In genomic region chr10:104267721-104268690, GRCh38 we compare ENCODE assay signal across 8 cellular contexts.
DNase-seq lines count a peak whose midpoint lies in the region; ATAC-seq and TF ChIP-seq lines count a peak whose summit lies in the region.

No MANE protein-coding gene starts in this region.

- peaks cover 29 to 55% of the 10 kb centered on the region in 2 experiments for H3K36me3 ChIP-seq in HEK293 (ENCODE audit: control insufficient read depth in 2 of 2, insufficient read depth in 1 of 2, low read length in 2 of 2)
- no peaks in the 10 kb centered on the region for H3K36me3 ChIP-seq in iPS-15b (ENCODE audit: control insufficient read depth, insufficient read depth, low read length)

- H3K9ac ChIP-seq in iPS-15b (ENCODE audit: low read depth, low read length) = peak overlapping the region; percentile 71

- TF ChIP-seq CTCF in HEK293 (tag by site-specific recombination; IDR thresholded peaks at IDR 0.05) (no peak), GM10266 (IDR thresholded peaks at IDR 0.05; ENCODE audit: control insufficient read depth, insufficient read depth, low read depth, missing control alignments) (no peak)

- H3K27me3 ChIP-seq in iPS-15b (ENCODE audit: control insufficient read depth, insufficient read depth, low read length) = no peaks in the 10 kb centered on the region

- H3K9me3 ChIP-seq in HEK293 (ENCODE audit: control insufficient read depth, insufficient read depth, low read depth, low read length) = no peaks in the 10 kb centered on the region
- H3K9me3 ChIP-seq in iPS-15b (ENCODE audit: control insufficient read depth, insufficient read depth, low read length) = no peaks in the 10 kb centered on the region

- peak overlapping the region; percentile 13; the same call in 1 of the 2 replicates for H3K27ac ChIP-seq in HEK293 (ENCODE audit: extremely low read depth, low read depth, low read length)

- H3K4me1 ChIP-seq in HEK293 (ENCODE audit: control insufficient read depth, insufficient read depth, low read length) (0 out of 2 replicates have a peak, but pooled peaks cover 2% of the 10 kb centered on the region), iPS-15b (ENCODE audit: control insufficient read depth, insufficient read depth, low read length) (peaks cover 3% of the 10 kb centered on the region)

- CTCF ChIA-PET in HEK293 (lab: Yijun Ruan, JAX) = interaction anchor here (0.7 to 1.0 kb wide), 3 partner anchors 10 to 322 kb away, joined by 3 to 5 read pairs (median 4); no protein-coding TSS in a partner anchor

- POLR2A ChIA-PET in HEK293 (lab: Yijun Ruan, JAX) = interaction anchor here (1.0 to 4.0 kb wide), 6 partner anchors 9 to 85 kb away, joined by 3 to 44 read pairs (median 5); partner anchors contain the start of genes CFAP58, GSTO1 and ITPRIP

- DNase-seq in ACHN (peak; percentile 35), DMS79 treated with DMSO at 0.1 percent for 48 hours (lab: John Stamatoyannopoulos, UW) (no peak), GM10266 (ENCODE audit: extremely low spot score) (no peak)
- peak; percentile 66 for DNase-seq in activated naive CD4-positive, alpha-beta T cell treated with Interleukin-2 at 50 U/mL for 16 hours
- peak; percentile 41 to 56 for DNase-seq in stimulated activated CD4-positive, alpha-beta T cell treated with anti-CD3 and anti-CD28 coated beads, Interleukin-2, amount 100 ng/mL, for 24 hours

- peak overlapping the region; percentile 94 for H3K4me3 ChIP-seq in HEK293 (ENCODE audit: low read depth, low read length)
- peak overlapping the region; percentile 88 for H3K4me3 ChIP-seq in iPS-15b (ENCODE audit: low read depth, low read length)

- in situ Hi-C loops in ACHN (cut with HindIII; ENCODE audit: low pct_ligation_motif_present, low pct_unique_long_range_greater_than_20kb, low sequenced_read_pairs) = no loop called here

- no peak for ATAC-seq in HG03571 (IDR thresholded peaks at IDR 0.05; ENCODE audit: unreplicated experiment)

TF ChIP-seq in HEK293, 187 proteins besides CTCF, POLR2A, EP300 and RAD21:
- TF ChIP-seq ZNF610 (tag by site-specific recombination; IDR thresholded peaks at IDR 0.05; ENCODE audit: borderline replicate concordance) (no peak), ZNF548 (tag by site-specific recombination; IDR thresholded peaks at IDR 0.05) (no peak), PRDM1 (tag by site-specific recombination; IDR thresholded peaks at IDR 0.05) (no peak), ZNF184 (tag by site-specific recombination; IDR thresholded peaks at IDR 0.05) (peak; percentile 44; the same call in 1 of the 2 replicates), ZNF175 (tag by site-specific recombination; IDR thresholded peaks at IDR 0.05) (no peak), ZNF544 (tag by site-specific recombination; IDR thresholded peaks at IDR 0.05) (no peak), ZNF121 (tag by site-specific recombination; IDR thresholded peaks at IDR 0.05) (no peak), ZNF558 (tag by site-specific recombination; IDR thresholded peaks at IDR 0.05) (no peak), ZNF660 (tag by site-specific recombination; IDR thresholded peaks at IDR 0.05) (no peak), ZNF791 (tag by site-specific recombination; IDR thresholded peaks at IDR 0.05) (no peak), ZNF366 (tag by site-specific recombination; conservative IDR thresholded peaks at IDR 0.05) (peak; percentile 33), ZFP37 (tag by site-specific recombination; IDR thresholded peaks at IDR 0.05) (no peak), ZNF48 (tag by site-specific recombination; IDR thresholded peaks at IDR 0.05) (no peak)
- TF ChIP-seq, protein P1, sequence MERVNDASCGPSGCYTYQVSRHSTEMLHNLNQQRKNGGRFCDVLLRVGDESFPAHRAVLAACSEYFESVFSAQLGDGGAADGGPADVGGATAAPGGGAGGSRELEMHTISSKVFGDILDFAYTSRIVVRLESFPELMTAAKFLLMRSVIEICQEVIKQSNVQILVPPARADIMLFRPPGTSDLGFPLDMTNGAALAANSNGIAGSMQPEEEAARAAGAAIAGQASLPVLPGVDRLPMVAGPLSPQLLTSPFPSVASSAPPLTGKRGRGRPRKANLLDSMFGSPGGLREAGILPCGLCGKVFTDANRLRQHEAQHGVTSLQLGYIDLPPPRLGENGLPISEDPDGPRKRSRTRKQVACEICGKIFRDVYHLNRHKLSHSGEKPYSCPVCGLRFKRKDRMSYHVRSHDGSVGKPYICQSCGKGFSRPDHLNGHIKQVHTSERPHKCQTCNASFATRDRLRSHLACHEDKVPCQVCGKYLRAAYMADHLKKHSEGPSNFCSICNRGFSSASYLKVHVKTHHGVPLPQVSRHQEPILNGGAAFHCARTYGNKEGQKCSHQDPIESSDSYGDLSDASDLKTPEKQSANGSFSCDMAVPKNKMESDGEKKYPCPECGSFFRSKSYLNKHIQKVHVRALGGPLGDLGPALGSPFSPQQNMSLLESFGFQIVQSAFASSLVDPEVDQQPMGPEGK (tag by site-specific recombination; IDR thresholded peaks at IDR 0.05) = no peak

Comparison
In these comparisons a context has a peak if more than half of its experiments do, and no peak if none do; other contexts are left out.
1. DNase-seq: peak in ACHN (single experiment), activated naive CD4-positive, alpha-beta T cell treated with Interleukin-2 at 50 U/mL for 16 hours (single experiment) and stimulated activated CD4-positive, alpha-beta T cell treated with anti-CD3 and anti-CD28 coated beads, Interleukin-2, amount 100 ng/mL, for 24 hours (2 of 2); none in DMS79 treated with DMSO at 0.1 percent for 48 hours (single experiment) and GM10266 (single experiment).